ENCODE assay signal across 10 cellular contexts in genomic region chr3:72102057-72102711, GRCh38.
DNase-seq lines count a peak whose midpoint lies in the region; ATAC-seq, FAIRE-seq and TF ChIP-seq lines count a peak whose summit lies in the region.
"Had no signal": no experiment of that assay in that cellular context is flagged by ENCODE, and none has a peak within 500 bp of the region (broad histone marks: within the 10 kb centered on the region; RNA-seq: fewer than 3 reads in every experiment).

No MANE protein-coding gene starts in this region.

- H3K4me3 ChIP-seq in BLaER1 treated with 17β-estradiol and CSF1 and Interleukin-3, amounts not matched to agents 10 nM and 100 nM = no peak overlapping the region
- no peak overlapping the region for H3K4me3 ChIP-seq in K562

- H3K27ac ChIP-seq in BLaER1 treated with 17β-estradiol and CSF1 and Interleukin-3, amounts not matched to agents 10 nM and 100 nM = peak overlapping the region; percentile 74 to 94 (median 84); a peak in 19 of 22 replicates
- no peak overlapping the region for H3K27ac ChIP-seq in K562 (ENCODE audit: extremely low read depth, low read depth, low read length)

- no peak for TF ChIP-seq EP300 in K562 (IDR thresholded peaks at IDR 0.05; ENCODE audit: low read length)

- peak overlapping the region; percentile 87 to 98 (median 91) for H3K4me2 ChIP-seq in BLaER1 treated with 17β-estradiol and CSF1 and Interleukin-3, amounts not matched to agents 10 nM and 100 nM
- no peak overlapping the region for H3K4me2 ChIP-seq in K562 (ENCODE audit: insufficient read depth, low read length)

- ATAC-seq in GM19438 (IDR thresholded peaks at IDR 0.05; ENCODE audit: low read depth, unreplicated experiment) (peak; percentile 56), HG03196 (IDR thresholded peaks at IDR 0.05; ENCODE audit: unreplicated experiment) (peak; percentile 56), K562 (peak; percentile 56), omental fat pad (ENCODE audit: low FRiP score) (no peak)
- ATAC-seq: naive thymus-derived CD8-positive, alpha-beta T cell had no signal

- H3K79me2 ChIP-seq in K562 (ENCODE audit: control insufficient read depth, insufficient read depth, low read length) = no peaks in the 10 kb centered on the region

- FAIRE-seq in K562 (lab: Jason Lieb, UNC) = no peak

- no peaks in the 10 kb centered on the region for H3K36me3 ChIP-seq in BLaER1 treated with 17β-estradiol and CSF1 and Interleukin-3, amounts not matched to agents 10 nM and 100 nM
- no peaks in the 10 kb centered on the region for H3K36me3 ChIP-seq in K562 (ENCODE audit: control insufficient read depth, insufficient read depth, low read length)

- TF ChIP-seq RAD21 in K562 (CRISPR knock-in tag; conservative IDR thresholded peaks at IDR 0.05 in 1 of 2, IDR thresholded peaks at IDR 0.05 in 1 of 2) = no peak

- DNase-seq in K562 (ENCODE audit: extremely low read depth in 1 of 4, low spot score in 3 of 4) = no peak
- no peak for DNase-seq in NCI-H2227 (lab: John Stamatoyannopoulos, UW; ENCODE audit: unreplicated experiment)
- DNase-seq in glomerular visceral epithelial cell (ENCODE audit: extremely low spot score) = no peak
- no peak for DNase-seq in omental fat pad (ENCODE audit: low spot score)
- no peak for DNase-seq in GM13977 (ENCODE audit: low spot score)
- DNase-seq: DMS79 had no signal

- TF ChIP-seq CTCF in K562 (IDR thresholded peaks at IDR 0.05 in 2 of 3, conservative IDR thresholded peaks at IDR 0.05 in 1 of 3; ENCODE audit: insufficient read depth in 2 of 3, low read depth in 1 of 3, low read length in 3 of 3) = no peak
- TF ChIP-seq CTCF in omental fat pad (IDR thresholded peaks at IDR 0.05) = no peak
- no peak for TF ChIP-seq CTCF in GM13977 (IDR thresholded peaks at IDR 0.05; ENCODE audit: extremely low read depth, insufficient read depth, missing control alignments)

- no peak for TF ChIP-seq POLR2A in K562 (conservative IDR thresholded peaks at IDR 0.05)

- H3K9ac ChIP-seq in BLaER1 treated with 17β-estradiol and CSF1 and Interleukin-3, amounts not matched to agents 10 nM and 100 nM = peak overlapping the region in 5 of 11 experiments; percentile 45 to 84 (median 78); a peak in 7 of 22 replicates
- no peak overlapping the region for H3K9ac ChIP-seq in K562 (ENCODE audit: insufficient read depth in 1 of 2, low read depth in 2 of 2, low read length in 2 of 2)

- no peaks in the 10 kb centered on the region for H3K9me3 ChIP-seq in BLaER1 treated with 17β-estradiol and CSF1 and Interleukin-3, amounts not matched to agents 10 nM and 100 nM (replicated peaks in 1 of 11)
- H3K9me3 ChIP-seq in K562 (replicated peaks; ENCODE audit: control insufficient read depth, insufficient read depth, low read depth, low read length) = no peaks in the 10 kb centered on the region

- CTCF ChIA-PET in K562 (lab: Yijun Ruan, JAX; ENCODE audit: low intra/inter-chr PET ratio) = no interaction called here

- BruUV-seq in K562 (replicated peaks; lab: Mats Ljungman, UMichigan) = no TSS peak

- POLR2A ChIA-PET in K562 (lab: Yijun Ruan, JAX) = no interaction called here

- peaks cover 48 to 61% (median 50%) of the 10 kb centered on the region in 10 experiments for H3K4me1 ChIP-seq in BLaER1 treated with 17β-estradiol and CSF1 and Interleukin-3, amounts not matched to agents 10 nM and 100 nM
- peaks cover 10 to 11% of the 10 kb centered on the region in 2 experiments for H3K4me1 ChIP-seq in K562 (replicated peaks in 1 of 2; ENCODE audit: control insufficient read depth in 2 of 2, insufficient read depth in 2 of 2, low read length in 2 of 2)

- peaks cover 0 to 12% (median 0%) of the 10 kb centered on the region in 11 experiments; a peak in 1 of 22 replicates for H3K27me3 ChIP-seq in BLaER1 treated with 17β-estradiol and CSF1 and Interleukin-3, amounts not matched to agents 10 nM and 100 nM
- no peaks in the 10 kb centered on the region for H3K27me3 ChIP-seq in K562 (ENCODE audit: control insufficient read depth in 2 of 2, insufficient read depth in 2 of 2, low read length in 2 of 2)

- H4K20me1 ChIP-seq in BLaER1 treated with 17β-estradiol and CSF1 and Interleukin-3, amounts not matched to agents 10 nM and 100 nM = no peaks in the 10 kb centered on the region
- no peaks in the 10 kb centered on the region for H4K20me1 ChIP-seq in K562 (replicated peaks; ENCODE audit: control insufficient read depth, insufficient read depth, low read length)

- WGBS in K562 (ENCODE audit: insufficient coverage, low coverage, missing lambda C conversion rate) = 30% methylated on average over 5 of the region's 6 CpGs

- H3K9me1 ChIP-seq in K562 (ENCODE audit: control insufficient read depth, insufficient read depth, low read length) = no peaks in the 10 kb centered on the region

- in situ Hi-C loops in K562 (cut with MboI) (no loop called here), GM13977 (cut with MboI; ENCODE audit: low pct_unique_long_range_greater_than_20kb, low sequenced_read_pairs, unreplicated experiment) (no loop called here)

- intact Hi-C loops in K562 (cut with micrococcal nuclease) = no loop called here

- H2AFZ ChIP-seq in K562 (ENCODE audit: low read depth, low read length) = 0 out of 2 replicates have a peak overlapping the region, but pooled peaks have one; percentile 16

TF ChIP-seq in K562, 482 proteins besides CTCF, POLR2A, EP300 and RAD21 (continues in another document):
- TF ChIP-seq NFIX (CRISPR knock-in tag; IDR thresholded peaks at IDR 0.05; ENCODE audit: low read depth) (no peak), CTBP1 (IDR thresholded peaks at IDR 0.05; ENCODE audit: borderline replicate concordance) (no peak), HDAC6 (IDR thresholded peaks at IDR 0.05; ENCODE audit: low read depth, low read length) (no peak), RFX7 (CRISPR knock-in tag; IDR thresholded peaks at IDR 0.05) (no peak), ZNF740 (CRISPR knock-in tag; IDR thresholded peaks at IDR 0.05) (no peak), ZNF740 (tag; IDR thresholded peaks at IDR 0.05) (no peak), GTF3C2 (IDR thresholded peaks at IDR 0.05; ENCODE audit: borderline replicate concordance, extremely low read depth, insufficient read length) (no peak), ZNF263 (CRISPR knock-in tag; IDR thresholded peaks at IDR 0.05; ENCODE audit: borderline replicate concordance) (peak; percentile 91), ZNF766 (CRISPR knock-in tag; conservative IDR thresholded peaks at IDR 0.05) (no peak), CREB3L1 (IDR thresholded peaks at IDR 0.05; ENCODE audit: borderline replicate concordance, low read depth) (no peak), ARNT (IDR thresholded peaks at IDR 0.05) (no peak), PML (IDR thresholded peaks at IDR 0.05; ENCODE audit: low read length) (no peak), FOXJ3 (CRISPR knock-in tag; IDR thresholded peaks at IDR 0.05) (no peak), NRF1 (conservative IDR thresholded peaks at IDR 0.05 in 1 of 2, IDR thresholded peaks at IDR 0.05 in 1 of 2) (peak; percentile 40 to 60; a peak in 2 of 4 replicates), ZNF324 (CRISPR knock-in tag; IDR thresholded peaks at IDR 0.05) (no peak)
